Comparison of ENCODE assay signal across 16 cellular contexts in the genomic region with DNA sequence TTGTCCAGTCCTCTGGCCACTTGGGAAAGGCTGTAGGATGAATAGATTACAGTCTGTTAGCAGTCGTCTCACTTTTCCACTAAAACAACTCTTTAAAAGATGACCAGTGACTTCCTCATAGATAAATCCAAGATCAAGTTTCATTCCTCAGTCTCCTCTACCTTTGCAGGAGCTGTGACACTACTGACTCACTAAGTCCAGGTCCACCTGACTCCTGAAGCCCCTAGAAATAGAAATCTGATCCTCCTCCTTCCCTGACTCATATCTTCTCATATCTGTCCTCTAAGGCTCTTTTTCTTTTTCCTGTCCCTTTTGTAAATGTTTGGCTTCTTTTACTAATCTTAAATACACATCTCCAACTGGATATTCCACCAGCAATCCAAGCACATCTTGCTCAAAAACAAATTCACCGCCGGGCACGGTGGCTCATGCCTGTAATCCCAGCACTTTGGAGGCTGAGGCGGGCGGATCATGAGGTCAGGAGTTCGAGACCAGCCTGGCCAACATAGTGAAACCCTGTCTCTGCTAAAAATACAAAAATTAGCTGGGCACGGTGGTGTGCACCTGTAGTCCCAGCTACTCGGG.
"Had no signal": no experiment of that assay in that cellular context is flagged by ENCODE, and none has a peak within 500 bp of the region (broad histone marks: within the 10 kb centered on the region; RNA-seq: fewer than 3 reads in every experiment).

No MANE protein-coding gene starts in this region.

- H3K4me3 ChIP-seq: body of pancreas, psoas muscle, spleen had no signal

- H3K9me3 Mint-ChIP-seq: activated naive CD4-positive, alpha-beta T cell treated with anti-CD3 and anti-CD28 coated beads, Interleukin-2, amount 50 U/mL, for 72 hours; dendritic cell treated with granulocyte-macrophage colony-stimulating factor and Interleukin-4, amounts not matched to agents 40 ng/mL and 50 ng/mL, for 4 days had no signal

- H3K27me3 Mint-ChIP-seq: activated CD8-positive, alpha-beta memory T cell treated with anti-CD3 and anti-CD28 coated beads, Interleukin-2, amount 10 ng/mL, durations not matched to agents 7 days and 5 days; activated T-cell treated with anti-CD3 and anti-CD28 coated beads, Interleukin-2, amount 50 U/mL, for 24 hours; dendritic cell treated with granulocyte-macrophage colony-stimulating factor and Interleukin-4, amounts not matched to agents 40 ng/mL and 50 ng/mL, for 4 days; effector memory CD8-positive, alpha-beta T cell; naive B cell; T-helper 17 cell had no signal

- H3K27ac Mint-ChIP-seq: activated CD8-positive, alpha-beta memory T cell treated with anti-CD3 and anti-CD28 coated beads, Interleukin-2, amount 10 ng/mL, durations not matched to agents 7 days and 5 days; activated naive CD4-positive, alpha-beta T cell treated with anti-CD3 and anti-CD28 coated beads, Interleukin-2, amount 50 U/mL, for 72 hours; activated T-cell treated with anti-CD3 and anti-CD28 coated beads, Interleukin-2, amount 50 U/mL, for 24 hours; dendritic cell treated with granulocyte-macrophage colony-stimulating factor and Interleukin-4, amounts not matched to agents 40 ng/mL and 50 ng/mL, for 4 days; effector memory CD8-positive, alpha-beta T cell; T-helper 17 cell had no signal

- H3K4me3 Mint-ChIP-seq: activated CD8-positive, alpha-beta memory T cell treated with anti-CD3 and anti-CD28 coated beads, Interleukin-2, amount 10 ng/mL, durations not matched to agents 7 days and 5 days; activated T-cell treated with anti-CD3 and anti-CD28 coated beads, Interleukin-2, amount 50 U/mL, for 24 hours; dendritic cell treated with granulocyte-macrophage colony-stimulating factor and Interleukin-4, amounts not matched to agents 40 ng/mL and 50 ng/mL, for 4 days; effector memory CD8-positive, alpha-beta T cell; T-helper 17 cell had no signal

- DNase-seq: activated CD4-positive, CD25-positive, alpha-beta regulatory T cell; activated CD8-positive, alpha-beta memory T cell treated with anti-CD3 and anti-CD28 coated beads, Interleukin-2, amount 10 ng/mL, durations not matched to agents 7 days and 5 days; activated effector memory CD4-positive, alpha-beta T cell treated with Interleukin-2 at 50 U/mL for 16 hours; activated T-cell treated with anti-CD3 and anti-CD28 coated beads, Interleukin-2, amount 50 U/mL, for 24 hours; amniotic stem cell; body of pancreas; effector memory CD8-positive, alpha-beta T cell; erythroblast; naive B cell; psoas muscle; spleen; stimulated activated CD4-positive, alpha-beta T cell treated with anti-CD3 and anti-CD28 coated beads, Interleukin-1b, Interleukin-23, amount 100 ng/mL, for 48 hours; stimulated activated naive CD4-positive, alpha-beta T cell; T-helper 17 cell had no signal

- H3K36me3 Mint-ChIP-seq: naive B cell had no signal
